Comparison of ENCODE assay signal across 3 cellular contexts in genomic region chr19:42880621-42881020, GRCh38. TPM values are rescaled to one million over a fixed set of nuclear protein-coding genes. Genes with fewer than 3 reads are reported as not detected.
"Had no signal": no experiment of that assay in that cellular context is flagged by ENCODE, and none has a peak within 500 bp of the region (broad histone marks: within the 10 kb centered on the region; RNA-seq: fewer than 3 reads in every experiment).

No MANE protein-coding gene starts in this region.

RNA-seq across cellular contexts. Expression of gene PSG1, which starts 1.1 kb away (rescaled TPM):
- total RNA-seq: MCF 10A, NCI-H460 had no signal

RNA-seq across cellular contexts. Expression of gene PSG6, which starts 37.1 kb away (rescaled TPM):
- total RNA-seq: LHCN-M2, MCF 10A, NCI-H460 had no signal

RNA-seq across cellular contexts. Expression of gene PSG7, which starts 56.4 kb away (rescaled TPM):
- total RNA-seq: LHCN-M2, MCF 10A, NCI-H460 had no signal
